27 cellular contexts compared by ENCODE assay signal in genomic region chr6:96888745-96889144, GRCh38. TPM values are rescaled to one million over a fixed set of nuclear protein-coding genes. Genes with fewer than 3 reads are reported as not detected.
"Had no signal": no experiment of that assay in that cellular context is flagged by ENCODE, and none has a peak within 500 bp of the region (broad histone marks: within the 10 kb centered on the region; RNA-seq: fewer than 3 reads in every experiment).

No MANE protein-coding gene starts in this region.

- H3K4me3 Mint-ChIP-seq: dendritic cell treated with granulocyte-macrophage colony-stimulating factor and Interleukin-4, amounts not matched to agents 40 ng/mL and 50 ng/mL, for 4 days; effector memory CD8-positive, alpha-beta T cell; endodermal cell; mesothelial cell of epicardium; naive B cell had no signal

- H3K4me1 Mint-ChIP-seq: endodermal cell had no signal

- DNase-seq: colonic mucosa; cortex of kidney; effector CD8-positive, alpha-beta T cell; effector memory CD8-positive, alpha-beta T cell; endodermal cell; esophagus squamous epithelium; foreskin fibroblast; foreskin melanocyte; gastrocnemius medialis; glutamatergic neuron; head of caudate nucleus; heart right ventricle; hippocampal formation; left cardiac atrium; left lung; left ventricle myocardium superior; lower lobe of right lung; mesenchymal stem cell; mucosa of descending colon; naive B cell had no signal

- H3K36me3 Mint-ChIP-seq: naive B cell had no signal

- H3K27ac Mint-ChIP-seq: dendritic cell treated with granulocyte-macrophage colony-stimulating factor and Interleukin-4, amounts not matched to agents 40 ng/mL and 50 ng/mL, for 4 days; effector memory CD8-positive, alpha-beta T cell; endodermal cell; mesothelial cell of epicardium had no signal

- H3K27me3 Mint-ChIP-seq: dendritic cell treated with granulocyte-macrophage colony-stimulating factor and Interleukin-4, amounts not matched to agents 40 ng/mL and 50 ng/mL, for 4 days; effector memory CD8-positive, alpha-beta T cell had no signal

- H3K9me3 Mint-ChIP-seq: dendritic cell treated with granulocyte-macrophage colony-stimulating factor and Interleukin-4, amounts not matched to agents 40 ng/mL and 50 ng/mL, for 4 days; effector memory CD8-positive, alpha-beta T cell; endodermal cell; mesothelial cell of epicardium; naive B cell had no signal

RNA-seq across cellular contexts. Expression of gene KLHL32, which starts 35.8 kb away (rescaled TPM):
- total RNA-seq: dermis microvascular lymphatic vessel endothelial cell, esophagus mucosa, esophagus squamous epithelium, glomerular endothelial cell, lung microvascular endothelial cell, myocyte had no signal
